8 cellular contexts compared by ENCODE assay signal in the genomic region with DNA sequence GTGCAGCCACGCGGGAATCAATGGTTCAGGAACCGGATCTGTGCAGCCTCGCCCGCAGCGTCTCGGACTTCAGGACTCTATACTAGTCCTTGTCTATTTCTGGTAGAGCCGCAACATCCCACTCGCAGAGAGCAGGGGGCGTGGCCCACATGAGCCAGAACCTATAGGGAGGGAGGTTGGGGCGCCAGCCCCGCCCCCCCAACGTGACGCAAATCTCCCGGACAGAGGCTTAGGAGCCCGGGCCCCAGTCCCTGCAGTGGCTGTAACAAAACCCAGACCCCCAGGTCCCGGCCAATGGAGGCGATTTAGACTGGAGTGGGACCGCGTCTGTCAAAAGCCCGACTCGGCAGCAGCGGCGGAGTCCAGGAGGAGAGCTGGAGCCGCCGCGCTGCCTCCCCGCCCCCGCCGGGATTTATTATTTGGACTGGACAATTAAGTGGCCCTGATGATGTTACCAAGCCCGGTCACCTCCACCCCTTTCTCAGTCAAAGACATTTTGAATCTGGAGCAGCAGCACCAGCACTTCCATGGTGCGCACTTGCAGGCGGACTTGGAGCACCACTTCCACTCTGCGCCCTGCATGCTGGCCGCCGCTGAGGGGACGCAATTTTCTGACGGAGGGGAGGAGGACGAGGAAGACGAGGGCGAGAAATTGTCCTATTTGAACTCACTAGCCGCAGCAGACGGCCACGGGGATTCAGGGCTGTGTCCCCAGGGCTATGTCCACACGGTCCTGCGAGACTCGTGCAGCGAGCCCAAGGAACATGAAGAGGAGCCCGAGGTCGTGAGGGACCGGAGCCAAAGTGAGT. TPM values are rescaled to one million over a fixed set of nuclear protein-coding genes. Genes with fewer than 3 reads are reported as not detected.
DNase-seq lines count a peak whose midpoint lies in the region; ATAC-seq and TF ChIP-seq lines count a peak whose summit lies in the region.

A gene (plus strand): TSS at position 256 of the 809 bp plus-strand sequence. CDS start 190 bp downstream, at position 446.

- intact Hi-C loops in activated CD4-positive, alpha-beta memory T cell treated with anti-CD3 and anti-CD28 coated beads for 36 hours (cut with micrococcal nuclease), result loop anchor here (5.0 kb wide), 1 partner anchor 301 kb away; no protein-coding TSS in a partner anchor

- CTCF ChIA-PET in activated CD4-positive, alpha-beta memory T cell treated with anti-CD3 and anti-CD28 coated beads for 36 hours (lab: Charles Lee), result interaction anchor here (1.1 to 1.2 kb wide), 2 partner anchors 23 to 97 kb away, joined by 3 to 6 read pairs; no protein-coding TSS in a partner anchor

- no peaks in the 10 kb centered on the region for H3K36me3 Mint-ChIP-seq in activated CD4-positive, alpha-beta memory T cell treated with anti-CD3 and anti-CD28 coated beads for 36 hours

- H3K9me3 ChIP-seq in hepatocyte (ENCODE audit: low read depth), result no peaks in the 10 kb centered on the region

- H3K4me1 Mint-ChIP-seq in activated CD4-positive, alpha-beta memory T cell treated with anti-CD3 and anti-CD28 coated beads for 36 hours (ENCODE audit: low read depth), result peaks cover 34% of the 10 kb centered on the region

- WGBS in hepatocyte (ENCODE audit: low lambda C conversion rate, missing lambda C conversion rate), result 8% methylated on average over 46 of the region's 51 CpGs

- peak; percentile 54 for ATAC-seq in HG03066 (IDR thresholded peaks at IDR 0.05; ENCODE audit: low read depth, unreplicated experiment)

- H2AFZ ChIP-seq in hepatocyte, result no peak within 1 kb of the TSS

- H3K27me3 ChIP-seq in GM06990 (replicated peaks; ENCODE audit: control insufficient read depth, insufficient read depth, low read length) (peaks cover 13% of the 10 kb centered on the region), hepatocyte (peaks cover 98% of the 10 kb centered on the region)

- H3K4me3 Mint-ChIP-seq in activated CD4-positive, alpha-beta memory T cell treated with anti-CD3 and anti-CD28 coated beads for 36 hours, result no peak within 1 kb of the TSS

- TF ChIP-seq CTCF in GM06990 (IDR thresholded peaks at IDR 0.05; ENCODE audit: insufficient read depth, low read length, poor library complexity, severe bottlenecking) (no peak), hepatocyte (IDR thresholded peaks at IDR 0.05; ENCODE audit: poor library complexity) (no peak)

- H3K4me1 ChIP-seq in hepatocyte (ENCODE audit: insufficient read depth), result peaks cover 25% of the 10 kb centered on the region

- H3K36me3 ChIP-seq in GM06990 (ENCODE audit: control insufficient read depth, insufficient read depth, low read length) (no peaks in the 10 kb centered on the region), hepatocyte (replicated peaks; ENCODE audit: insufficient read depth, low read depth) (no peaks in the 10 kb centered on the region)

- no peaks in the 10 kb centered on the region for H3K9me2 ChIP-seq in hepatocyte (replicated peaks; ENCODE audit: insufficient read depth)

- H3K4me2 ChIP-seq in hepatocyte, result peak within 1 kb of the TSS; percentile 62

- H3K27ac ChIP-seq in hepatocyte, result no peak within 1 kb of the TSS

- H4K20me1 ChIP-seq in hepatocyte (ENCODE audit: insufficient read depth, poor library complexity, severe bottlenecking), result no peaks in the 10 kb centered on the region

- H3K79me2 ChIP-seq in hepatocyte, result no peaks in the 10 kb centered on the region

- peak; percentile 72 for DNase-seq in GM06990 (ENCODE audit: extremely low read depth, insufficient read length)
- DNase-seq in activated CD4-positive, alpha-beta memory T cell treated with anti-CD3 and anti-CD28 coated beads for 36 hours, result peak; percentile 78
- DNase-seq in hepatocyte (ENCODE audit: low spot score), result peak; percentile 63
- DNase-seq in stimulated activated CD4-positive, alpha-beta T cell treated with anti-CD3 and anti-CD28 coated beads, Interleukin-4, amount 100 ng/mL, for 1 hour, result peak; percentile 43
- DNase-seq in NCI-H345 (lab: John Stamatoyannopoulos, UW), result no peak
- no peak for DNase-seq in NCI-H1694 (lab: John Stamatoyannopoulos, UW)
- no peak for DNase-seq in NCI-H2107 treated with DMSO at 0.1 percent for 48 hours (lab: John Stamatoyannopoulos, UW; ENCODE audit: unreplicated experiment)

- H3K4me3 ChIP-seq in GM06990 (replicated peaks; ENCODE audit: low read depth, low read length) (no peak within 1 kb of the TSS), hepatocyte (no peak within 1 kb of the TSS)

- no peak within 1 kb of the TSS for H3K27ac Mint-ChIP-seq in activated CD4-positive, alpha-beta memory T cell treated with anti-CD3 and anti-CD28 coated beads for 36 hours

- POLR2A ChIA-PET in activated CD4-positive, alpha-beta memory T cell treated with anti-CD3 and anti-CD28 coated beads for 36 hours (lab: Charles Lee), result no interaction called here

- no peaks in the 10 kb centered on the region for H3K9me3 Mint-ChIP-seq in activated CD4-positive, alpha-beta memory T cell treated with anti-CD3 and anti-CD28 coated beads for 36 hours

- H3K27me3 Mint-ChIP-seq in activated CD4-positive, alpha-beta memory T cell treated with anti-CD3 and anti-CD28 coated beads for 36 hours, result peaks cover 86% of the 10 kb centered on the region

RNA-seq across cellular contexts. Expression of the gene that starts here (rescaled TPM):
- not detected for total RNA-seq in activated CD4-positive, alpha-beta memory T cell treated with anti-CD3 and anti-CD28 coated beads for 36 hours
- total RNA-seq in hepatocyte, result 0.17 and 0.24 TPM in 2 replicates
- polyA plus RNA-seq in hepatocyte, result not detected in 2 replicates

Comparison
In these comparisons a context has a peak if more than half of its experiments do, and no peak if none do; other contexts are left out.
1. Peak in DNase-seq in activated CD4-positive, alpha-beta memory T cell treated with anti-CD3 and anti-CD28 coated beads for 36 hours; RNA of the gene not detected or under 1 TPM.
2. Peak in DNase-seq and H3K4me2 ChIP-seq in hepatocyte; RNA of the gene not detected or under 1 TPM.
3. DNase-seq: peak in GM06990 (single experiment) and stimulated activated CD4-positive, alpha-beta T cell treated with anti-CD3 and anti-CD28 coated beads, Interleukin-4, amount 100 ng/mL, for 1 hour (single experiment); none in NCI-H345 (single experiment), NCI-H1694 (single experiment) and NCI-H2107 treated with DMSO at 0.1 percent for 48 hours (single experiment).